ENCODE assay signal across 14 cellular contexts in the genomic region with DNA sequence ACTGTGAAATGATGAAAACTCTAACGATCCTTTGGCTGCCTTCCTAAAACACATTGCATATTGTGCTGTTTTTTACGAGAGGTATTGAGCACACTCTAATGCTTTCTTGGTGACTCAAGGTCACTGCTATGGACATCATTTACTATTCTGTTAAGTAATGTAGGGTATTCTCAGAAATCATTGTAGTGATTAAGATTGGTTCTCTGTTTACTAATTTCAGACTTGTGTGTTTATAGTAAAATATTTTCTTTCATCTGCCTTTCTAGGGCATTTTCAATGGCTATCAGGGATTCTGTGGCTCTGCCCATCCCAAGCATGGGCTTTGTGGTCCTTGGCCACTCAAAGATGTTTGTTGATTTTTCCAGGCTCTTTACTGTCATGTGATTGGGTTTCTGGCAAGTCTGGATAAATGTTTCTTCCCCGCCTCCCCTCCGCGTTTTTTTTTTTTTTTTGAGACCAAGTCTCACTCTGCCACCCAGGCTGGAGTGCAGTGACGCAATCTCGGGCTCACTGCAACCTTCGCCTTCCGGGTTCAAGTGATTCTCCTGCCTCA. TPM values are rescaled to one million over a fixed set of nuclear protein-coding genes. Genes with fewer than 3 reads are reported as not detected.
DNase-seq lines count a peak whose midpoint lies in the region; ATAC-seq, FAIRE-seq and TF ChIP-seq lines count a peak whose summit lies in the region.
"Had no signal": no experiment of that assay in that cellular context is flagged by ENCODE, and none has a peak within 500 bp of the region (broad histone marks: within the 10 kb centered on the region; RNA-seq: fewer than 3 reads in every experiment).

No MANE protein-coding gene starts in this region.

- in situ Hi-C loops in K562 (cut with MboI), result no loop called here

- H3K27ac ChIP-seq in K562 (ENCODE audit: extremely low read depth, low read depth, low read length), result 0 out of 3 replicates have a peak overlapping the region, but pooled peaks have one; percentile 22
- H3K27ac ChIP-seq in foreskin keratinocyte, result no peak overlapping the region
- H3K27ac ChIP-seq: 22Rv1 had no signal

- H3K27me3 ChIP-seq in MG63 (no peaks in the 10 kb centered on the region), K562 (ENCODE audit: control insufficient read depth in 2 of 2, insufficient read depth in 2 of 2, low read length in 2 of 2) (no peaks in the 10 kb centered on the region), foreskin keratinocyte (no peaks in the 10 kb centered on the region)

- ATAC-seq in K562 (no peak), sciatic nerve (peak; percentile 34), foreskin keratinocyte (no peak)
- ATAC-seq: activated CD8-positive, alpha-beta memory T cell treated with anti-CD3 and anti-CD28 coated beads, Interleukin-2, amount 10 ng/mL, durations not matched to agents 7 days and 5 days had no signal

- H4K20me1 ChIP-seq in K562 (replicated peaks; ENCODE audit: control insufficient read depth, insufficient read depth, low read length), result no peaks in the 10 kb centered on the region

- WGBS in K562 (ENCODE audit: insufficient coverage, low coverage, missing lambda C conversion rate), result 53% methylated on average over 5 of the region's 9 CpGs

- no peaks in the 10 kb centered on the region for H3K9me1 ChIP-seq in K562 (ENCODE audit: control insufficient read depth, insufficient read depth, low read length)

- FAIRE-seq in K562 (lab: Jason Lieb, UNC), result no peak
- FAIRE-seq: frontal cortex had no signal

- DNase-seq in DMS153 (lab: John Stamatoyannopoulos, UW), result peak; percentile 52
- DNase-seq in DMS153 treated with DMSO at 0.1 percent for 48 hours (lab: John Stamatoyannopoulos, UW; ENCODE audit: unreplicated experiment), result no peak
- peak; percentile 36 for DNase-seq in MG63
- DNase-seq in K562 (ENCODE audit: extremely low read depth in 1 of 4, low spot score in 3 of 4), result no peak
- no peak for DNase-seq in sciatic nerve (ENCODE audit: low spot score)
- no peak for DNase-seq in stimulated activated CD4-positive, alpha-beta T cell treated with anti-CD3 and anti-CD28 coated beads, Interleukin-2, amount 100 ng/mL, for 48 hours
- no peak for DNase-seq in foreskin keratinocyte
- no peak for DNase-seq in GM19238 (ENCODE audit: insufficient read length, low spot score)
- DNase-seq: activated CD8-positive, alpha-beta memory T cell treated with anti-CD3 and anti-CD28 coated beads, Interleukin-2, amount 10 ng/mL, durations not matched to agents 7 days and 5 days; cerebellar nuclear complex; GOT3; NCI-H748 treated with DMSO at 0.1 percent for 48 hours had no signal

- H3K4me2 ChIP-seq in K562 (ENCODE audit: insufficient read depth, low read length), result no peak overlapping the region

- H2AFZ ChIP-seq in K562 (ENCODE audit: low read depth, low read length), result no peak overlapping the region

- CTCF ChIA-PET in K562 (lab: Yijun Ruan, JAX; ENCODE audit: low intra/inter-chr PET ratio), result no interaction called here

- no peak for TF ChIP-seq POLR2A in K562 (conservative IDR thresholded peaks at IDR 0.05)

- TF ChIP-seq EP300 in K562 (IDR thresholded peaks at IDR 0.05; ENCODE audit: low read length), result no peak

- no peak overlapping the region; a peak in 1 of 4 replicates for H3K9ac ChIP-seq in K562 (ENCODE audit: insufficient read depth in 1 of 2, low read depth in 2 of 2, low read length in 2 of 2)

- POLR2A ChIA-PET in K562 (lab: Yijun Ruan, JAX), result no interaction called here

- TF ChIP-seq CTCF in K562 (IDR thresholded peaks at IDR 0.05 in 2 of 3, conservative IDR thresholded peaks at IDR 0.05 in 1 of 3; ENCODE audit: insufficient read depth in 2 of 3, low read depth in 1 of 3, low read length in 3 of 3) (no peak), foreskin keratinocyte (conservative IDR thresholded peaks at IDR 0.05) (no peak)

- peaks cover 2% of the 10 kb centered on the region; the same call in 2 of the 3 replicates for H3K79me2 ChIP-seq in K562 (ENCODE audit: control insufficient read depth, insufficient read depth, low read length)

- H3K4me1 ChIP-seq in K562 (replicated peaks in 1 of 2; ENCODE audit: control insufficient read depth in 2 of 2, insufficient read depth in 2 of 2, low read length in 2 of 2), result peaks cover 0 to 2% of the 10 kb centered on the region in 2 experiments; a peak in 1 of 5 replicates
- H3K4me1 ChIP-seq in foreskin keratinocyte, result no peaks in the 10 kb centered on the region

- TF ChIP-seq RAD21 in K562 (CRISPR knock-in tag; conservative IDR thresholded peaks at IDR 0.05 in 1 of 2, IDR thresholded peaks at IDR 0.05 in 1 of 2), result no peak

- H3K36me3 ChIP-seq in MG63, result peaks cover 36% of the 10 kb centered on the region
- H3K36me3 ChIP-seq in K562 (ENCODE audit: control insufficient read depth, insufficient read depth, low read length), result peaks cover 38% of the 10 kb centered on the region; the same call in 1 of the 3 replicates

- peaks cover 2% of the 10 kb centered on the region; the same call in 1 of the 2 replicates for H3K9me3 ChIP-seq in MG63
- no peaks in the 10 kb centered on the region for H3K9me3 ChIP-seq in K562 (replicated peaks; ENCODE audit: control insufficient read depth, insufficient read depth, low read depth, low read length)

- no TSS peak for BruUV-seq in K562 (replicated peaks; lab: Mats Ljungman, UMichigan)

- intact Hi-C loops in K562 (cut with micrococcal nuclease) (no loop called here), sciatic nerve (cut with DNase I) (no loop called here)

- H3K4me3 ChIP-seq in MG63 (no peak overlapping the region), K562 (no peak overlapping the region)

TF ChIP-seq in K562, 482 proteins besides CTCF, POLR2A, EP300 and RAD21 (continues in another document):
- TF ChIP-seq HINFP (tag; conservative IDR thresholded peaks at IDR 0.05; ENCODE audit: low read depth), result no peak
- no peak for TF ChIP-seq ZNF212 (CRISPR knock-in tag; IDR thresholded peaks at IDR 0.05)
- no peak for TF ChIP-seq MCM5 (IDR thresholded peaks at IDR 0.05; ENCODE audit: low read depth)
- TF ChIP-seq POLR3A (IDR thresholded peaks at IDR 0.05; ENCODE audit: borderline replicate concordance, extremely low read depth, insufficient read depth, insufficient read length), result no peak
- TF ChIP-seq, protein P1, sequence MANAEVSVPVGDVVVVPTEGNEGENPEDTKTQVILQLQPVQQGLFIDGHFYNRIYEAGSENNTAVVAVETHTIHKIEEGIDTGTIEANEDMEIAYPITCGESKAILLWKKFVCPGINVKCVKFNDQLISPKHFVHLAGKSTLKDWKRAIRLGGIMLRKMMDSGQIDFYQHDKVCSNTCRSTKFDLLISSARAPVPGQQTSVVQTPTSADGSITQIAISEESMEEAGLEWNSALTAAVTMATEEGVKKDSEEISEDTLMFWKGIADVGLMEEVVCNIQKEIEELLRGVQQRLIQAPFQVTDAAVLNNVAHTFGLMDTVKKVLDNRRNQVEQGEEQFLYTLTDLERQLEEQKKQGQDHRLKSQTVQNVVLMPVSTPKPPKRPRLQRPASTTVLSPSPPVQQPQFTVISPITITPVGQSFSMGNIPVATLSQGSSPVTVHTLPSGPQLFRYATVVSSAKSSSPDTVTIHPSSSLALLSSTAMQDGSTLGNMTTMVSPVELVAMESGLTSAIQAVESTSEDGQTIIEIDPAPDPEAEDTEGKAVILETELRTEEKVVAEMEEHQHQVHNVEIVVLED (CRISPR knock-in tag; IDR thresholded peaks at IDR 0.05), result no peak
- TF ChIP-seq ZNF274 (IDR thresholded peaks at IDR 0.05; ENCODE audit: borderline replicate concordance, low read depth, low read length), result no peak
- TF ChIP-seq NUFIP1 (IDR thresholded peaks at IDR 0.05; ENCODE audit: partially characterized antibody), result no peak
- no peak for TF ChIP-seq WHSC1 (IDR thresholded peaks at IDR 0.05; ENCODE audit: low read length)
- TF ChIP-seq EHMT2 (IDR thresholded peaks at IDR 0.05), result no peak
- TF ChIP-seq ZC3H4 (CRISPR knock-in tag; IDR thresholded peaks at IDR 0.05; ENCODE audit: borderline replicate concordance), result no peak
- TF ChIP-seq TRIM24 (IDR thresholded peaks at IDR 0.05), result no peak
- TF ChIP-seq IRF2 (CRISPR knock-in tag; IDR thresholded peaks at IDR 0.05), result no peak

RNA-seq across cellular contexts. Expression of gene UBE2F, which starts 29.3 kb away (rescaled TPM):
- 121 and 138 TPM in 2 replicates for total RNA-seq in MG63 (2014; rRNA removed; shearing (Covaris generic); ENCODE audit: low replicate concordance)
- 51.8 and 53.3 TPM in 2 replicates for total RNA-seq in K562 (2011; cell fraction: chromatin; rRNA removed; ENCODE audit: low replicate concordance)
- 34.2 and 44.7 TPM in 2 replicates for total RNA-seq in K562 (2011; cell fraction: nucleolus; rRNA removed)
- 38.6 and 66.0 TPM in 2 replicates for total RNA-seq in K562 (2011; cell fraction: nucleoplasm; rRNA removed)
- total RNA-seq in K562 (2014; rRNA removed), result 44.3 and 54.0 TPM in 2 replicates
- 56.4 and 59.4 TPM in 2 replicates for total RNA-seq in K562 (2014; rRNA removed; fragmentation: Illumina TruSeq; extraction: Trizol)
- 42.8 and 50.7 TPM in 2 replicates for total RNA-seq in K562 (2015; rRNA removed; fragmentation: Illumina TruSeq; extraction: Trizol)
- 53.0 and 57.9 TPM in 2 replicates for total RNA-seq in K562 (2021)
- polyA plus RNA-seq in K562 (2011; rRNA removed), result 68.5 and 87.1 TPM in 2 replicates
- 52.0 and 70.8 TPM in 2 replicates for polyA plus RNA-seq in K562 (2011; cell fraction: cytosol; rRNA removed)
- 21.9 and 30.1 TPM in 2 replicates for polyA plus RNA-seq in K562 (2011; cell fraction: nucleus; rRNA removed)
- 55.3 and 72.7 TPM in 2 replicates for polyA plus RNA-seq in K562 (2012)
- polyA plus RNA-seq in K562 (2014; fragmentation: Illumina TruSeq; extraction: Trizol), result 82.6 and 88.1 TPM in 2 replicates
- 10 to 100 TPM; 18.1 to 24.9 TPM for polyA plus RNA-seq in K562 (2014; fragmentation: Nextera tagmentation; extraction: Ambion mirVana)
- 52.9 and 62.2 TPM in 2 replicates for polyA plus RNA-seq in K562 (2014; rRNA removed)
- polyA minus RNA-seq in K562 (2011; rRNA and poly(A)+ RNA removed), result 36.2 and 36.5 TPM in 2 replicates
- polyA minus RNA-seq in K562 (2011; cell fraction: cytosol; rRNA and poly(A)+ RNA removed), result 22.9 and 26.1 TPM in 2 replicates
- 21.5 and 27.3 TPM in 2 replicates for polyA minus RNA-seq in K562 (2011; cell fraction: nucleus; rRNA and poly(A)+ RNA removed)
- total RNA-seq in sciatic nerve, result 32.6 TPM
- 70.5 and 71.9 TPM in 2 replicates for total RNA-seq in foreskin keratinocyte
- 85.0 and 93.1 TPM in 2 replicates for polyA plus RNA-seq in foreskin keratinocyte

Comparison
In these comparisons a context has a peak if more than half of its experiments do, and no peak if none do; other contexts are left out.
1. DNase-seq: peak in DMS153 (single experiment) and MG63 (single experiment); none in DMS153 treated with DMSO at 0.1 percent for 48 hours (single experiment), K562 (0 of 4), sciatic nerve (single experiment), stimulated activated CD4-positive, alpha-beta T cell treated with anti-CD3 and anti-CD28 coated beads, Interleukin-2, amount 100 ng/mL, for 48 hours (0 of 2), foreskin keratinocyte (0 of 2) and GM19238 (single experiment).